In genomic region chr2:24075259-24075658, GRCh38 we compare ENCODE assay signal across 9 cellular contexts. TPM values are rescaled to one million over a fixed set of nuclear protein-coding genes. Genes with fewer than 3 reads are reported as not detected.
DNase-seq lines count a peak whose midpoint lies in the region; ATAC-seq, FAIRE-seq and TF ChIP-seq lines count a peak whose summit lies in the region.
"Had no signal": no experiment of that assay in that cellular context is flagged by ENCODE, and none has a peak within 500 bp of the region (broad histone marks: within the 10 kb centered on the region; RNA-seq: fewer than 3 reads in every experiment).

No MANE protein-coding gene starts in this region.

- no peaks in the 10 kb centered on the region for H3K9me3 ChIP-seq in OCI-LY1 (ENCODE audit: low read length)
- H3K9me3 ChIP-seq in H1 (ENCODE audit: insufficient read depth in 2 of 2, low read depth in 1 of 2, low read length in 1 of 2), result no peaks in the 10 kb centered on the region

- no peak overlapping the region for H3K56ac ChIP-seq in H1 (replicated peaks; ENCODE audit: insufficient read length, low read depth, low read length)

- H2BK120ac ChIP-seq in H1 (replicated peaks; ENCODE audit: low read depth, low read length), result no peak overlapping the region

- H3K4me1 Mint-ChIP-seq in CD14-positive monocyte, result peaks cover 22% of the 10 kb centered on the region
- H3K4me1 Mint-ChIP-seq in neural crest cell, result peaks cover 30% of the 10 kb centered on the region

- peaks cover 0 to 2% (median 0%) of the 10 kb centered on the region in 3 donors for H3K27me3 Mint-ChIP-seq in CD14-positive monocyte (ENCODE audit: low read depth in 3 of 3)
- no peaks in the 10 kb centered on the region for H3K27me3 Mint-ChIP-seq in neural crest cell (ENCODE audit: low read depth)

- no peak overlapping the region for H4K5ac ChIP-seq in H1 (ENCODE audit: insufficient read length, low read depth, low read length)

- intact Hi-C loops in CD14-positive monocyte (cut with micrococcal nuclease), result no loop called here

- H3K36me3 ChIP-seq in OCI-LY1 (ENCODE audit: insufficient read depth, low read length) (peaks cover 23% of the 10 kb centered on the region; the same call in 1 of the 2 replicates), H1 (ENCODE audit: control insufficient read depth in 2 of 4, insufficient read depth in 4 of 4, low read length in 3 of 4) (peaks cover 0 to 33% (median 14%) of the 10 kb centered on the region in 4 experiments; a peak in 5 of 8 replicates)

- POLR2A ChIA-PET in H1 (lab: Charles Lee; ENCODE audit: partially characterized antibody), result interaction anchor here (0.7 to 2.7 kb wide), 4 partner anchors 9 to 48 kb away, joined by 3 to 31 read pairs (median 6); partner anchors contain the start of gene TP53I3

- H4K8ac ChIP-seq in H1 (ENCODE audit: extremely low read depth, insufficient read depth, low read length), result no peak overlapping the region

- H2BK12ac ChIP-seq in H1 (ENCODE audit: low read depth, low read length), result no peak overlapping the region

- no peak overlapping the region for H3K23ac ChIP-seq in H1 (ENCODE audit: insufficient read length)

- no peak for TF ChIP-seq RAD21 in H1 (IDR thresholded peaks at IDR 0.05 in 1 of 2, conservative IDR thresholded peaks at IDR 0.05 in 1 of 2; ENCODE audit: low read depth in 2 of 2, low read length in 2 of 2)

- H3K18ac ChIP-seq in H1 (ENCODE audit: extremely low read depth, low read length), result no peak overlapping the region

- H2AK5ac ChIP-seq in H1 (ENCODE audit: low read depth, low read length), result no peak overlapping the region

- no peaks in the 10 kb centered on the region for H3K9me3 Mint-ChIP-seq in CD14-positive monocyte
- no peaks in the 10 kb centered on the region for H3K9me3 Mint-ChIP-seq in neural crest cell

- H3K9ac ChIP-seq in OCI-LY1 (ENCODE audit: low read length) (peak overlapping the region; percentile 77), H1 (replicated peaks in 1 of 4; ENCODE audit: extremely low read depth in 1 of 4, low read depth in 3 of 4, low read length in 3 of 4) (peak overlapping the region in 2 of 4 experiments; percentile 16 to 91; a peak in 2 of 7 replicates)

- no peaks in the 10 kb centered on the region for H3K27me3 ChIP-seq in OCI-LY1 (ENCODE audit: insufficient read depth, low read length)
- no peaks in the 10 kb centered on the region for H3K27me3 ChIP-seq in H1 (replicated peaks in 1 of 4; ENCODE audit: control insufficient read depth in 3 of 4, extremely low read depth in 1 of 4, insufficient read depth in 3 of 4, low read length in 3 of 4)

- no peak overlapping the region for H3K14ac ChIP-seq in H1 (ENCODE audit: insufficient read length)

- peak overlapping the region; percentile 78 for H3K4me3 ChIP-seq in OCI-LY1 (ENCODE audit: low read depth, low read length, poor library complexity, severe bottlenecking)
- peak overlapping the region; percentile 74 to 96 (median 94) for H3K4me3 ChIP-seq in H1 (ENCODE audit: extremely low read depth in 1 of 4, insufficient read depth in 2 of 4, low read depth in 3 of 4, low read length in 4 of 4)

- TF ChIP-seq POLR2A in H1 (IDR thresholded peaks at IDR 0.05; ENCODE audit: control extremely low read depth in 1 of 2, low read depth in 2 of 2, low read length in 2 of 2), result no peak

- no peaks in the 10 kb centered on the region; the same call in 1 of the 2 replicates for H3K79me1 ChIP-seq in H1 (ENCODE audit: low read depth, low read length)

- no peak for DNase-seq in CD14-positive monocyte (ENCODE audit: low spot score)
- DNase-seq in H1 (ENCODE audit: low read depth in 1 of 2, low spot score in 2 of 2), result no peak
- DNase-seq in neural crest cell (ENCODE audit: low read depth, low spot score), result no peak
- DNase-seq in amniotic stem cell (lab: John Stamatoyannopoulos, UW), result no peak
- DNase-seq in NCI-H526 treated with DMSO at 0.1 percent for 48 hours (lab: John Stamatoyannopoulos, UW), result no peak
- DNase-seq in caudate nucleus (lab: John Stamatoyannopoulos, UW), result no peak
- DNase-seq: NCI-H1694 had no signal

- no peaks in the 10 kb centered on the region for H4K20me1 ChIP-seq in OCI-LY1 (ENCODE audit: insufficient read depth, low read length)
- peaks cover 0 to 2% of the 10 kb centered on the region in 2 experiments for H4K20me1 ChIP-seq in H1 (replicated peaks in 1 of 2; ENCODE audit: control insufficient read depth in 1 of 2, insufficient read depth in 2 of 2, low read length in 2 of 2)

- H3K36me3 Mint-ChIP-seq in CD14-positive monocyte (peaks cover 18 to 41% of the 10 kb centered on the region in 2 donors), neural crest cell (ENCODE audit: low read depth) (peaks cover 6% of the 10 kb centered on the region)

- no peak for ATAC-seq in HG03457 (IDR thresholded peaks at IDR 0.05; ENCODE audit: unreplicated experiment)

- 74% methylated on average over 5 of the region's 5 CpGs; no CpG with 5 or more reads in 1 of the 2 experiments for WGBS in H1 (ENCODE audit: extremely low coverage in 1 of 2, insufficient coverage in 1 of 2, insufficient read length in 1 of 2, insufficient replicate concordance in 2 of 2, low coverage in 1 of 2, low lambda C conversion rate in 2 of 2, missing lambda C conversion rate in 1 of 2), 2 experiments

- no peak for TF ChIP-seq CTCF in CD14-positive monocyte (IDR thresholded peaks at IDR 0.05)
- no peak for TF ChIP-seq CTCF in OCI-LY1 (IDR thresholded peaks at IDR 0.05; ENCODE audit: low read length)
- TF ChIP-seq CTCF in H1 (IDR thresholded peaks at IDR 0.05; ENCODE audit: control extremely low read depth in 1 of 3, insufficient read depth in 1 of 3, low read depth in 1 of 3, low read length in 3 of 3), result no peak
- TF ChIP-seq CTCF in neural crest cell (conservative IDR thresholded peaks at IDR 0.05), result no peak

- H2BK15ac ChIP-seq in H1 (ENCODE audit: low read length), result no peak overlapping the region

- H3K79me2 ChIP-seq in OCI-LY1 (ENCODE audit: insufficient read depth, low read length), result peaks cover 10% of the 10 kb centered on the region
- H3K79me2 ChIP-seq in H1 (ENCODE audit: control insufficient read depth in 1 of 2, insufficient read depth in 2 of 2, low read length in 2 of 2), result peaks cover 0 to 27% of the 10 kb centered on the region in 2 experiments; a peak in 2 of 4 replicates

- no peak overlapping the region for H4K91ac ChIP-seq in H1 (replicated peaks; ENCODE audit: insufficient read length, low read length)

- H3F3A ChIP-seq in OCI-LY1 (ENCODE audit: insufficient read depth, low read length), result no peaks in the 10 kb centered on the region

- H2BK5ac ChIP-seq in H1 (ENCODE audit: low read depth, low read length), result no peak overlapping the region

- H3K4ac ChIP-seq in H1 (replicated peaks; ENCODE audit: insufficient read length, low read depth, low read length), result no peak overlapping the region

- H3K9me2 ChIP-seq in OCI-LY1 (ENCODE audit: low read depth, low read length), result no peaks in the 10 kb centered on the region

- H2AFZ ChIP-seq in OCI-LY1 (ENCODE audit: low read length) (no peak overlapping the region), H1 (ENCODE audit: low read length) (no peak overlapping the region)

- H2BK20ac ChIP-seq in H1 (ENCODE audit: low read length), result no peak overlapping the region

- no peak overlapping the region for H3K27ac ChIP-seq in OCI-LY1 (ENCODE audit: low read depth, low read length, poor library complexity, severe bottlenecking)
- no peak overlapping the region for H3K27ac ChIP-seq in H1 (ENCODE audit: low read depth, low read length)
- H3K27ac ChIP-seq in caudate nucleus (ENCODE audit: low read depth, low read length), result no peak overlapping the region

- no peak for TF ChIP-seq EP300 in H1 (IDR thresholded peaks at IDR 0.05; ENCODE audit: borderline replicate concordance in 1 of 2, low read depth in 2 of 2, low read length in 2 of 2)

- H3K4me3 Mint-ChIP-seq in CD14-positive monocyte (peak overlapping the region; percentile 95 to 100), neural crest cell (peak overlapping the region; percentile 97)

- H3K23me2 ChIP-seq in H1 (ENCODE audit: low read depth, low read length), result peaks cover 5% of the 10 kb centered on the region; the same call in 1 of the 2 replicates

- FAIRE-seq in H1 (lab: Jason Lieb, UNC), result no peak

- H3K4me1 ChIP-seq in OCI-LY1 (ENCODE audit: insufficient read depth, low read length, severe bottlenecking), result peaks cover 21% of the 10 kb centered on the region
- peaks cover 0 to 7% (median 2%) of the 10 kb centered on the region in 4 experiments; a peak in 4 of 7 replicates for H3K4me1 ChIP-seq in H1 (replicated peaks in 1 of 4; ENCODE audit: control insufficient read depth in 3 of 4, insufficient read depth in 4 of 4, low read length in 3 of 4)

- H3K27ac Mint-ChIP-seq in CD14-positive monocyte (peak overlapping the region in 5 of 7 donors; percentile 73 to 99 (median 97)), neural crest cell (ENCODE audit: unreplicated experiment) (no peak overlapping the region)

- H3K4me2 ChIP-seq in OCI-LY1 (ENCODE audit: low read length) (peak overlapping the region; percentile 82), H1 (ENCODE audit: insufficient read depth in 1 of 2, low read depth in 2 of 2, low read length in 2 of 2) (peak overlapping the region; percentile 58 to 74)

- CTCF ChIA-PET in H1 (lab: Charles Lee; ENCODE audit: partially characterized antibody), result no interaction called here

RNA-seq across cellular contexts. Expression of gene SF3B6, which starts 0.9 kb away (rescaled TPM):
- 100 to 1,000 TPM; 146 to 172 TPM for polyA plus RNA-seq in CD14-positive monocyte
- 126 and 127 TPM in 2 replicates for total RNA-seq in H1 (2021; fragmentation: NEBNext Ultra II Directional; extraction: Animal tissue kit (Norgen Biotek cat#: 25700))
- polyA plus RNA-seq in H1 (2011; rRNA removed), result 86.6 and 155 TPM in 2 replicates
- 176 TPM for polyA plus RNA-seq in H1 (2011; cell fraction: cytosol; rRNA removed)
- 33.1 TPM for polyA plus RNA-seq in H1 (2011; cell fraction: nucleus; rRNA removed)
- polyA plus RNA-seq in H1 (2012, experiment 1 of 2), result 105 to 184 TPM (median 117 TPM) in 4 replicates
- 246 TPM for polyA plus RNA-seq in H1 (2012, experiment 2 of 2)
- 180 TPM for polyA plus RNA-seq in H1 (2013, experiment 1 of 2)
- polyA plus RNA-seq in H1 (2013, experiment 2 of 2), result 197 TPM
- 21.8 and 39.5 TPM in 2 replicates for polyA minus RNA-seq in H1 (2011; rRNA and poly(A)+ RNA removed)
- polyA minus RNA-seq in H1 (2011; cell fraction: cytosol; rRNA and poly(A)+ RNA removed), result 36.9 TPM
- 22.6 TPM for polyA minus RNA-seq in H1 (2011; cell fraction: nucleus; rRNA and poly(A)+ RNA removed)
- total RNA-seq in neural crest cell, result 89.5 and 94.3 TPM in 2 replicates

RNA-seq across cellular contexts. Expression of gene TP53I3, which starts 9.4 kb away (rescaled TPM):
- polyA plus RNA-seq in CD14-positive monocyte (10 to 100 TPM; 24.5 to 41.7 TPM), H1 (2011; rRNA removed) (34.5 and 36.3 TPM in 2 replicates)
- 29.4 and 30.1 TPM in 2 replicates for total RNA-seq in H1 (2021; fragmentation: NEBNext Ultra II Directional; extraction: Animal tissue kit (Norgen Biotek cat#: 25700))
- polyA plus RNA-seq in H1 (2011; cell fraction: cytosol; rRNA removed), result 46.1 TPM
- polyA plus RNA-seq in H1 (2011; cell fraction: nucleus; rRNA removed), result 59.1 TPM
- polyA plus RNA-seq in H1 (2012, experiment 1 of 2), result 36.3 to 44.3 TPM (median 40.3 TPM) in 4 replicates
- 32.4 TPM for polyA plus RNA-seq in H1 (2012, experiment 2 of 2)
- polyA plus RNA-seq in H1 (2013, experiment 1 of 2), result 19.8 TPM
- 19.2 TPM for polyA plus RNA-seq in H1 (2013, experiment 2 of 2)
- 16.0 and 23.1 TPM in 2 replicates for polyA minus RNA-seq in H1 (2011; rRNA and poly(A)+ RNA removed)
- polyA minus RNA-seq in H1 (2011; cell fraction: cytosol; rRNA and poly(A)+ RNA removed), result 14.9 TPM
- 29.0 TPM for polyA minus RNA-seq in H1 (2011; cell fraction: nucleus; rRNA and poly(A)+ RNA removed)
- 38.3 and 40.8 TPM in 2 replicates for total RNA-seq in neural crest cell

RNA-seq across cellular contexts. Expression of gene FKBP1B, which starts 25.7 kb away (rescaled TPM):
- polyA plus RNA-seq in CD14-positive monocyte (10 to 100 TPM in 1 of 2 donors, 1 to 10 TPM in 1; 7.2 to 10.1 TPM), H1 (2011; rRNA removed) (135 and 151 TPM in 2 replicates)
- 47.6 and 50.8 TPM in 2 replicates for total RNA-seq in H1 (2021; fragmentation: NEBNext Ultra II Directional; extraction: Animal tissue kit (Norgen Biotek cat#: 25700))
- polyA plus RNA-seq in H1 (2011; cell fraction: cytosol; rRNA removed), result 115 TPM
- 66.1 TPM for polyA plus RNA-seq in H1 (2011; cell fraction: nucleus; rRNA removed)
- 66.5 to 71.0 TPM (median 68.8 TPM) in 4 replicates for polyA plus RNA-seq in H1 (2012, experiment 1 of 2)
- polyA plus RNA-seq in H1 (2012, experiment 2 of 2), result 56.0 TPM
- polyA plus RNA-seq in H1 (2013, experiment 1 of 2), result 49.8 TPM
- polyA plus RNA-seq in H1 (2013, experiment 2 of 2), result 49.9 TPM
- 55.8 and 56.9 TPM in 2 replicates for polyA minus RNA-seq in H1 (2011; rRNA and poly(A)+ RNA removed)
- 18.5 TPM for polyA minus RNA-seq in H1 (2011; cell fraction: cytosol; rRNA and poly(A)+ RNA removed)
- polyA minus RNA-seq in H1 (2011; cell fraction: nucleus; rRNA and poly(A)+ RNA removed), result 17.9 TPM
- total RNA-seq in neural crest cell, result 22.0 and 22.1 TPM in 2 replicates

RNA-seq across cellular contexts. Expression of gene WDCP, which starts 28.1 kb away (rescaled TPM):
- polyA plus RNA-seq in CD14-positive monocyte (1 to 10 TPM in 1 of 2 donors, under 1 TPM in 1; 0.43 to 1.3 TPM), H1 (2011; rRNA removed) (18.0 and 19.2 TPM in 2 replicates)
- 37.6 and 40.1 TPM in 2 replicates for total RNA-seq in H1 (2021; fragmentation: NEBNext Ultra II Directional; extraction: Animal tissue kit (Norgen Biotek cat#: 25700))
- 21.5 TPM for polyA plus RNA-seq in H1 (2011; cell fraction: cytosol; rRNA removed)
- 22.9 TPM for polyA plus RNA-seq in H1 (2011; cell fraction: nucleus; rRNA removed)
- 18.2 to 21.5 TPM (median 20.2 TPM) in 4 replicates for polyA plus RNA-seq in H1 (2012, experiment 1 of 2)
- polyA plus RNA-seq in H1 (2012, experiment 2 of 2), result 1.3 TPM
- polyA plus RNA-seq in H1 (2013, experiment 1 of 2), result 15.0 TPM
- polyA plus RNA-seq in H1 (2013, experiment 2 of 2), result 15.4 TPM
- polyA minus RNA-seq in H1 (2011; rRNA and poly(A)+ RNA removed), result 119 and 146 TPM in 2 replicates
- 14.8 TPM for polyA minus RNA-seq in H1 (2011; cell fraction: cytosol; rRNA and poly(A)+ RNA removed)
- 20.8 TPM for polyA minus RNA-seq in H1 (2011; cell fraction: nucleus; rRNA and poly(A)+ RNA removed)
- 41.8 and 43.9 TPM in 2 replicates for total RNA-seq in neural crest cell

RNA-seq across cellular contexts. Expression of gene PFN4, which starts 47.9 kb away (rescaled TPM):
- not detected for polyA plus RNA-seq in CD14-positive monocyte
- not detected in 2 replicates for total RNA-seq in H1 (2021; fragmentation: NEBNext Ultra II Directional; extraction: Animal tissue kit (Norgen Biotek cat#: 25700))
- polyA plus RNA-seq in H1 (2011; rRNA removed), result not detected in 2 replicates
- polyA plus RNA-seq in H1 (2011; cell fraction: cytosol; rRNA removed), result 0.17 TPM
- not detected for polyA plus RNA-seq in H1 (2011; cell fraction: nucleus; rRNA removed)
- polyA plus RNA-seq in H1 (2012, experiment 1 of 2), result 0.48 TPM in 1 of 4 replicates, not detected in the others
- not detected for polyA plus RNA-seq in H1 (2012, experiment 2 of 2)
- polyA plus RNA-seq in H1 (2013, experiment 1 of 2), result 0.55 TPM
- 0.31 TPM for polyA plus RNA-seq in H1 (2013, experiment 2 of 2)
- not detected in 2 replicates for polyA minus RNA-seq in H1 (2011; rRNA and poly(A)+ RNA removed)
- 2.6 TPM for polyA minus RNA-seq in H1 (2011; cell fraction: cytosol; rRNA and poly(A)+ RNA removed)
- 3.8 TPM for polyA minus RNA-seq in H1 (2011; cell fraction: nucleus; rRNA and poly(A)+ RNA removed)
- 1.3 and 1.7 TPM in 2 replicates for total RNA-seq in neural crest cell
